Comparison of ENCODE assay signal across 10 cellular contexts in the genomic region with DNA sequence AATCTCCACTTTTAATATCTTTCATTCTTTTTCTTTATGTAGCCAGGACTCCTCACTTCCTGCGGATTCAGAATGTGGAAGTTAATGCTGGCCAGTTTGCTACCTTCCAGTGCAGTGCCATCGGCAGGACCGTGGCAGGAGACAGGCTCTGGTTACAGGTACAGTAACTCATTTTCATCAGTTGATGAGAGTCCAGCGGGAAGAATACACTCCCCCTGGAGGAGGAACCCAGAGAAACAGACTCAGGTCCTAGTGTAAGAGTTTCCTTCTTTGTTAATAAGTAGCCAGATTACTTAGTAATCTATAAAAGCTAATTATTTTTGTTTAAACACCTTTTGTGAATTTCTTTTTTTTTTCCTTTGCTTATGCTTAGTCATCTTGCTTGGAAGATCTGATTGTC.
A peak's percentile ranks its signal among the peaks of the same experiment; 100 is the strongest.
DNase-seq lines count a peak whose midpoint lies in the region; ATAC-seq and TF ChIP-seq lines count a peak whose summit lies in the region.
"Had no signal": no experiment of that assay in that cellular context is flagged by ENCODE, and none has a peak within 500 bp of the region (broad histone marks: within the 10 kb centered on the region; RNA-seq: fewer than 3 reads in every experiment).

No MANE protein-coding gene starts in this region.

- peak; percentile 82 for ATAC-seq in upper lobe of right lung
- no peak for ATAC-seq in HG02938 (IDR thresholded peaks at IDR 0.05; ENCODE audit: unreplicated experiment)
- ATAC-seq: activated naive CD4-positive, alpha-beta T cell treated with anti-CD3 and anti-CD28 coated beads, Interleukin-2, amount 50 U/mL, for 72 hours had no signal

- H3K9me3 ChIP-seq in left ventricle myocardium inferior (replicated peaks) (peaks cover 4% of the 10 kb centered on the region), right atrium auricular region (no peaks in the 10 kb centered on the region), upper lobe of right lung (no peaks in the 10 kb centered on the region)
- H3K9me3 ChIP-seq: esophagus squamous epithelium had no signal

- H3K4me3 ChIP-seq in left ventricle myocardium inferior = no peak overlapping the region
- no peak overlapping the region for H3K4me3 ChIP-seq in right atrium auricular region
- no peak overlapping the region for H3K4me3 ChIP-seq in upper lobe of right lung
- H3K4me3 ChIP-seq: esophagus squamous epithelium had no signal

- TF ChIP-seq CTCF in left ventricle myocardium inferior (IDR thresholded peaks at IDR 0.05; ENCODE audit: borderline replicate concordance) = peak; percentile 40
- TF ChIP-seq CTCF in right atrium auricular region (IDR thresholded peaks at IDR 0.05) = no peak
- peak; percentile 31 for TF ChIP-seq CTCF in upper lobe of right lung (IDR thresholded peaks at IDR 0.05)

- H3K27me3 ChIP-seq in left ventricle myocardium inferior (ENCODE audit: low read depth) = no peaks in the 10 kb centered on the region
- H3K27me3 ChIP-seq in right atrium auricular region = no peaks in the 10 kb centered on the region
- H3K27me3 ChIP-seq in upper lobe of right lung = no peaks in the 10 kb centered on the region
- H3K27me3 ChIP-seq: esophagus squamous epithelium had no signal

- H3K4me1 ChIP-seq in left ventricle myocardium inferior (peaks cover 52% of the 10 kb centered on the region), right atrium auricular region (peaks cover 0 to 10% of the 10 kb centered on the region in 2 donors), upper lobe of right lung (no peaks in the 10 kb centered on the region)

- H3K27ac ChIP-seq in left ventricle myocardium inferior (replicated peaks) = no peak overlapping the region
- no peak overlapping the region for H3K27ac ChIP-seq in right atrium auricular region
- no peak overlapping the region for H3K27ac ChIP-seq in upper lobe of right lung
- H3K27ac ChIP-seq: esophagus squamous epithelium had no signal

- DNase-seq in left ventricle myocardium inferior = no peak
- no peak for DNase-seq in right atrium auricular region (ENCODE audit: low spot score)
- peak; percentile 77 to 85 for DNase-seq in SHP77 (lab: John Stamatoyannopoulos, UW)
- peak; percentile 52 for DNase-seq in iPS-NIHi7 (ENCODE audit: extremely low spot score)
- no peak for DNase-seq in upper lobe of right lung
- DNase-seq in D341Med (ENCODE audit: low spot score) = no peak
- DNase-seq in NCI-H2029 (lab: John Stamatoyannopoulos, UW) = no peak
- DNase-seq: esophagus squamous epithelium had no signal

- intact Hi-C loops in left ventricle myocardium inferior (cut with micrococcal nuclease) (no loop called here), upper lobe of right lung (cut with DNase I) (no loop called here)

- peaks cover 9% of the 10 kb centered on the region for H3K36me3 ChIP-seq in left ventricle myocardium inferior
- H3K36me3 ChIP-seq in right atrium auricular region = no peaks in the 10 kb centered on the region
- H3K36me3 ChIP-seq in upper lobe of right lung = no peaks in the 10 kb centered on the region
- H3K36me3 ChIP-seq: esophagus squamous epithelium had no signal

Comparison
In these comparisons a context has a peak if more than half of its experiments do, and no peak if none do; other contexts are left out.
1. CTCF ChIP-seq: peak in left ventricle myocardium inferior (single experiment) and upper lobe of right lung (single experiment); none in right atrium auricular region (0 of 2).
2. DNase-seq: peak in SHP77 (2 of 2) and iPS-NIHi7 (single experiment); none in left ventricle myocardium inferior (single experiment), right atrium auricular region (single experiment), upper lobe of right lung (single experiment), D341Med (single experiment) and NCI-H2029 (single experiment).